Comparison of ENCODE assay signal across 11 cellular contexts in genomic region chr13:112783135-112783945, GRCh38.
A peak's percentile ranks its signal among the peaks of the same experiment; 100 is the strongest.
DNase-seq lines count a peak whose midpoint lies in the region; ATAC-seq, FAIRE-seq and TF ChIP-seq lines count a peak whose summit lies in the region.
"Had no signal": no experiment of that assay in that cellular context is flagged by ENCODE, and none has a peak within 500 bp of the region (broad histone marks: within the 10 kb centered on the region; RNA-seq: fewer than 3 reads in every experiment).

No MANE protein-coding gene starts in this region.

- H3K4me3 ChIP-seq in GM23338: no peak overlapping the region
- H3K4me3 ChIP-seq: thoracic aorta had no signal

- DNase-seq in GM23338 (ENCODE audit: low spot score): no peak
- DNase-seq in mesenteric fat pad (ENCODE audit: low spot score): peak; percentile 87
- peak; percentile 21 for DNase-seq in stromal cell of bone marrow (ENCODE audit: low read depth)
- no peak for DNase-seq in NCI-H345 (lab: John Stamatoyannopoulos, UW)
- DNase-seq in effector CD4-positive, alpha-beta T cell: no peak
- DNase-seq: anterior cingulate cortex; glutamatergic neuron; stimulated activated CD4-positive, alpha-beta T cell treated with anti-CD3 and anti-CD28 coated beads, Interleukin-4, amount 100 ng/mL, for 1 hour had no signal

- no peaks in the 10 kb centered on the region for H3F3A ChIP-seq in GM23338 (replicated peaks; ENCODE audit: low read depth)

- ATAC-seq in GM23338 (no peak; the same call in 2 of the 3 replicates), GM21515 (IDR thresholded peaks at IDR 0.05; ENCODE audit: unreplicated experiment) (no peak)

- no peaks in the 10 kb centered on the region for H3K9me2 ChIP-seq in GM23338 (ENCODE audit: insufficient read depth)

- peaks cover 45% of the 10 kb centered on the region for H3K36me3 Mint-ChIP-seq in GM23338 (ENCODE audit: low read depth)

- peaks cover 17% of the 10 kb centered on the region for H3K27me3 Mint-ChIP-seq in GM23338 (ENCODE audit: insufficient read depth, low read depth, poor library complexity)

- H3K4me3 Mint-ChIP-seq in GM23338: no peak overlapping the region

- peaks cover 13% of the 10 kb centered on the region for H3K4me1 ChIP-seq in GM23338 (ENCODE audit: insufficient read depth)

- no peaks in the 10 kb centered on the region for H3K27me3 ChIP-seq in GM23338 (ENCODE audit: insufficient read depth)

- H3K4me1 Mint-ChIP-seq in GM23338: peaks cover 36% of the 10 kb centered on the region

- H3K27ac ChIP-seq in GM23338 (ENCODE audit: low read depth): peak overlapping the region; percentile 75; the same call in 1 of the 2 replicates
- H3K27ac ChIP-seq: thoracic aorta had no signal

- no peaks in the 10 kb centered on the region; the same call in none of the 2 replicates for H4K20me1 ChIP-seq in GM23338 (replicated peaks; ENCODE audit: insufficient read depth)

- no peaks in the 10 kb centered on the region for H3K36me3 ChIP-seq in GM23338 (ENCODE audit: insufficient read depth)
- H3K36me3 ChIP-seq: thoracic aorta had no signal

- FAIRE-seq in endometrium (lab: Jason Lieb, UNC): peak; percentile 21

- peaks cover 41% of the 10 kb centered on the region for H3K79me2 ChIP-seq in GM23338 (replicated peaks; ENCODE audit: insufficient read depth)

- H2AFZ ChIP-seq in GM23338: no peak overlapping the region

- H3K9me3 Mint-ChIP-seq in GM23338: peaks cover 19% of the 10 kb centered on the region

- no peak overlapping the region for H3K4me2 ChIP-seq in GM23338

- no peak for TF ChIP-seq CTCF in GM23338 (conservative IDR thresholded peaks at IDR 0.05; ENCODE audit: low read depth in 2 of 2)

- H3K27ac Mint-ChIP-seq in GM23338: peak overlapping the region; percentile 52; the same call in 1 of the 2 replicates

TF ChIP-seq in GM23338, 12 proteins besides CTCF, POLR2A, EP300 and RAD21:
- TF ChIP-seq ZNF114 (CRISPR knock-in tag; IDR thresholded peaks at IDR 0.05) (no peak), ETS1 (IDR thresholded peaks at IDR 0.05) (no peak), POLR2AphosphoS5 (IDR thresholded peaks at IDR 0.05; ENCODE audit: low read depth) (no peak), ZNF331 (CRISPR knock-in tag; IDR thresholded peaks at IDR 0.05; ENCODE audit: low read depth) (no peak), NANOG (IDR thresholded peaks at IDR 0.05; ENCODE audit: borderline replicate concordance) (no peak), EZH2 (IDR thresholded peaks at IDR 0.05; ENCODE audit: low read depth, unreplicated experiment) (no peak)

Comparison
In these comparisons a context has a peak if more than half of its experiments do, and no peak if none do; other contexts are left out.
1. DNase-seq: peak in mesenteric fat pad (single experiment) and stromal cell of bone marrow (single experiment); none in GM23338 (single experiment), NCI-H345 (single experiment) and effector CD4-positive, alpha-beta T cell (single experiment).